8 cellular contexts compared by ENCODE assay signal in the genomic region with DNA sequence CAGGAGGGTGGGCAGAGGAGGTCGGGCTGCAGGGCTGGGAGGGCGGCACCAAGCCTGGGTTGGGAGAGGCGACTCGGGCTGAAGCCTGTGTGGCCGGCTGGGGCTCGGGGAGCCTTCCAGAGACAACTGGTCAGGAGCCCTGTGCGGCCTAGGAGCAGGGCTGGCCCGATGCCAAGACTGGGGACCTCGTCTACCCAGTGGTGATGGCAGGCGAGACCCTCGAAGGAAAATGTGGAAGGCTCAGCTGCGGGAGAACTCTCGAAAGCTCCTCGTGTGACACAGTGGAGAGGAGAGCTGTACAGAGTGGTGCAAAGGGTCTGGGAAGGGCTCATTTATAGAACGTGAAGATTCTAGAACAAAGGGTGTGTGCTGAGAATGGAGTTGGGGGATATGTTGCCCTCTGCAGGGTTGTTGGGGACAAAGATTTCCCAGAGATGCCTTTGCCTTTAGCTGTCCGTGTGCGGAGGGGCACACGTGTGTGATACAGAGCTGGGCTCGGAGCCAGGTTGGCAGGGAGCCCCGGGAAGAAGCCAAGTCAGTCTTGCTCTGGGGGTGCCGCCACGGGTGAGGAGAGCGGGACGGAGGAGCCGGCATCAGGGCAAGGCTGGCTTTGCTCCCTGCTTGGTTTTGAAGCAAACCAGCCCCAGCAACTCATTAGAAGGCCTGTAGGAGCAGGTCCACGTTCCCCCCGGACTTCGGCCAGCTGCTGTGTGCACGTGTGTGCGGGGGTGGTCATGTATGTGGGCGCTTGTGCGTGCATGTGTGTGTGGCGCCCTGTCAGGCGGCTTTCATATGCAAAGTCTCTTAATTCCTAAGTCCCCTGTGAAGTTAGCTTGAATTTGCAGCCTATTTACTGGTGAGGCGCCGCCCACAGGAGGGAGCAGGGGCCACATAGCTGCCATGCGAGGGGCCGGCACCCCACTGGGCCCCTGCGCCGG.
A peak's percentile ranks its signal among the peaks of the same experiment; 100 is the strongest.
DNase-seq lines count a peak whose midpoint lies in the region; ATAC-seq and TF ChIP-seq lines count a peak whose summit lies in the region.

No MANE protein-coding gene starts in this region.

- H3K27me3 Mint-ChIP-seq in activated CD4-positive, alpha-beta memory T cell treated with anti-CD3 and anti-CD28 coated beads for 36 hours = no peaks in the 10 kb centered on the region
- H3K27me3 Mint-ChIP-seq in glutamatergic neuron (ENCODE audit: unreplicated experiment) = peaks cover 11% of the 10 kb centered on the region

- intact Hi-C loops in activated CD4-positive, alpha-beta memory T cell treated with anti-CD3 and anti-CD28 coated beads for 36 hours (cut with micrococcal nuclease) = loop anchor here (10.0 kb wide), 1 partner anchor 184 kb away; no protein-coding TSS in a partner anchor

- H3K4me3 Mint-ChIP-seq in activated CD4-positive, alpha-beta memory T cell treated with anti-CD3 and anti-CD28 coated beads for 36 hours = no peak overlapping the region
- no peak overlapping the region for H3K4me3 Mint-ChIP-seq in glutamatergic neuron (ENCODE audit: unreplicated experiment)

- peak overlapping the region; percentile 72 for H3K27ac Mint-ChIP-seq in activated CD4-positive, alpha-beta memory T cell treated with anti-CD3 and anti-CD28 coated beads for 36 hours
- H3K27ac Mint-ChIP-seq in glutamatergic neuron (ENCODE audit: unreplicated experiment) = peak overlapping the region; percentile 62

- peaks cover 13% of the 10 kb centered on the region for H3K9me3 Mint-ChIP-seq in activated CD4-positive, alpha-beta memory T cell treated with anti-CD3 and anti-CD28 coated beads for 36 hours
- H3K9me3 Mint-ChIP-seq in glutamatergic neuron (ENCODE audit: unreplicated experiment) = peaks cover 11% of the 10 kb centered on the region

- DNase-seq in DMS 273 (lab: John Stamatoyannopoulos, UW; ENCODE audit: unreplicated experiment) = peak; percentile 84
- DNase-seq in DMS 273 treated with DMSO at 0.1 percent for 48 hours (lab: John Stamatoyannopoulos, UW) = no peak
- no peak for DNase-seq in activated CD4-positive, alpha-beta memory T cell treated with anti-CD3 and anti-CD28 coated beads for 36 hours
- no peak for DNase-seq in glutamatergic neuron
- DNase-seq in renal cortical epithelial cell (ENCODE audit: low read depth) = peak; percentile 74
- no peak for DNase-seq in central memory CD4-positive, alpha-beta T cell

- no peak for TF ChIP-seq CTCF in glutamatergic neuron (IDR thresholded peaks at IDR 0.05; ENCODE audit: partially characterized antibody, unreplicated experiment)

- peaks cover 85% of the 10 kb centered on the region for H3K4me1 Mint-ChIP-seq in activated CD4-positive, alpha-beta memory T cell treated with anti-CD3 and anti-CD28 coated beads for 36 hours (ENCODE audit: low read depth)
- peaks cover 8% of the 10 kb centered on the region for H3K4me1 Mint-ChIP-seq in glutamatergic neuron (ENCODE audit: low read depth, unreplicated experiment)

- peaks cover 59% of the 10 kb centered on the region for H3K36me3 Mint-ChIP-seq in activated CD4-positive, alpha-beta memory T cell treated with anti-CD3 and anti-CD28 coated beads for 36 hours
- peaks cover 16% of the 10 kb centered on the region for H3K36me3 Mint-ChIP-seq in glutamatergic neuron (ENCODE audit: unreplicated experiment)

- POLR2A ChIA-PET in activated CD4-positive, alpha-beta memory T cell treated with anti-CD3 and anti-CD28 coated beads for 36 hours (lab: Charles Lee) = interaction anchor here (0.6 to 1.0 kb wide), 2 partner anchors 33 to 253 kb away, joined by 3 read pairs; no protein-coding TSS in a partner anchor

- ATAC-seq in GM18511 (IDR thresholded peaks at IDR 0.05; ENCODE audit: unreplicated experiment) = no peak
- no peak for ATAC-seq in GM21390 (IDR thresholded peaks at IDR 0.05; ENCODE audit: unreplicated experiment)

- CTCF ChIA-PET in activated CD4-positive, alpha-beta memory T cell treated with anti-CD3 and anti-CD28 coated beads for 36 hours (lab: Charles Lee) = interaction anchor here (1.0 kb wide), 1 partner anchor 40 kb away, joined by 3 read pairs; no protein-coding TSS in a partner anchor

Comparison
In these comparisons a context has a peak if more than half of its experiments do, and no peak if none do; other contexts are left out.
1. DNase-seq: peak in DMS 273 (single experiment) and renal cortical epithelial cell (single experiment); none in DMS 273 treated with DMSO at 0.1 percent for 48 hours (single experiment), activated CD4-positive, alpha-beta memory T cell treated with anti-CD3 and anti-CD28 coated beads for 36 hours (single experiment), glutamatergic neuron (single experiment) and central memory CD4-positive, alpha-beta T cell (single experiment).